In genomic region chr3:124566701-124567100, GRCh38 we compare ENCODE assay signal across 5 cellular contexts.
"Had no signal": no experiment of that assay in that cellular context is flagged by ENCODE, and none has a peak within 500 bp of the region (broad histone marks: within the 10 kb centered on the region; RNA-seq: fewer than 3 reads in every experiment).

No MANE protein-coding gene starts in this region.

- DNase-seq: H9, HCEC 1CT, IMR-90 had no signal

- ATAC-seq: GM23338, K562 had no signal

- H3K4me3 Mint-ChIP-seq: GM23338, H9 had no signal

- H3K9me3 Mint-ChIP-seq: GM23338, H9 had no signal

- H3K27ac Mint-ChIP-seq: GM23338, H9 had no signal

- H3K4me3 ChIP-seq: GM23338, K562 had no signal
